1 cellular context compared by ENCODE assay signal in genomic region chr4:112510191-112510467, GRCh38.
TF ChIP-seq lines count a peak whose summit lies in the region.

No MANE protein-coding gene starts in this region.

TF ChIP-seq in IMR-90, 13 proteins besides CTCF, POLR2A, EP300 and RAD21 (continued from another document):
- TF ChIP-seq, protein P1, sequence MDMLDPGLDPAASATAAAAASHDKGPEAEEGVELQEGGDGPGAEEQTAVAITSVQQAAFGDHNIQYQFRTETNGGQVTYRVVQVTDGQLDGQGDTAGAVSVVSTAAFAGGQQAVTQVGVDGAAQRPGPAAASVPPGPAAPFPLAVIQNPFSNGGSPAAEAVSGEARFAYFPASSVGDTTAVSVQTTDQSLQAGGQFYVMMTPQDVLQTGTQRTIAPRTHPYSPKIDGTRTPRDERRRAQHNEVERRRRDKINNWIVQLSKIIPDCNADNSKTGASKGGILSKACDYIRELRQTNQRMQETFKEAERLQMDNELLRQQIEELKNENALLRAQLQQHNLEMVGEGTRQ (IDR thresholded peaks at IDR 0.05; ENCODE audit: low read depth, low read length) = no peak
